In genomic region chr20:53608456-53609413, GRCh38 we compare ENCODE assay signal across 8 cellular contexts. TPM values are rescaled to one million over a fixed set of nuclear protein-coding genes. Genes with fewer than 3 reads are reported as not detected.
DNase-seq lines count a peak whose midpoint lies in the region; ATAC-seq, FAIRE-seq and TF ChIP-seq lines count a peak whose summit lies in the region.

No MANE protein-coding gene starts in this region.

- H3K9ac ChIP-seq in trophoblast cell (ENCODE audit: low read length): no peak overlapping the region

- H3K79me2 ChIP-seq in GM23338 (replicated peaks; ENCODE audit: insufficient read depth): no peaks in the 10 kb centered on the region
- H3K79me2 ChIP-seq in trophoblast cell (ENCODE audit: control insufficient read depth, insufficient read depth, low read length, poor library complexity): no peaks in the 10 kb centered on the region

- no peak for FAIRE-seq in GM12891 (lab: Jason Lieb, UNC)

- H3K4me1 Mint-ChIP-seq in GM23338: peaks cover 38% of the 10 kb centered on the region
- H3K4me1 Mint-ChIP-seq in T-helper 1 cell treated with Interleukin-12 subunit alpha and Interleukin-12 subunit beta and Interleukin-4 antibody, amounts not matched to agents 30 μg/mL and 1 μg/mL, for 36 hours (ENCODE audit: low read depth): peaks cover 39% of the 10 kb centered on the region

- peak overlapping the region; percentile 67 for H3K14ac ChIP-seq in trophoblast cell (ENCODE audit: low read length)

- peak overlapping the region; percentile 66; the same call in 1 of the 2 replicates for H2AFZ ChIP-seq in GM23338
- no peak overlapping the region for H2AFZ ChIP-seq in trophoblast cell (ENCODE audit: insufficient read depth, low read length, poor library complexity)

- peak overlapping the region; percentile 80 for H2BK120ac ChIP-seq in trophoblast cell (ENCODE audit: insufficient read depth, low read length, poor library complexity)

- peak overlapping the region; percentile 57 for H4K12ac ChIP-seq in trophoblast cell (ENCODE audit: low read depth, low read length)

- 0 out of 2 replicates have a peak overlapping the region, but pooled peaks have one; percentile 14 for H3K4me2 ChIP-seq in GM23338
- no peak overlapping the region for H3K4me2 ChIP-seq in trophoblast cell (ENCODE audit: low read length)

- peak overlapping the region; percentile 90 for H2BK12ac ChIP-seq in trophoblast cell (ENCODE audit: low read length)

- H3K36me3 ChIP-seq in GM23338 (ENCODE audit: insufficient read depth) (no peaks in the 10 kb centered on the region), trophoblast cell (ENCODE audit: control insufficient read depth in 1 of 2, insufficient read depth in 2 of 2, low read length in 2 of 2) (no peaks in the 10 kb centered on the region)

- peak overlapping the region; percentile 81 for H3K18ac ChIP-seq in trophoblast cell (ENCODE audit: low read length)

- H3K4me3 Mint-ChIP-seq in GM23338: peak overlapping the region; percentile 21; the same call in 1 of the 3 replicates
- H3K4me3 Mint-ChIP-seq in T-helper 1 cell treated with Interleukin-12 subunit alpha and Interleukin-12 subunit beta and Interleukin-4 antibody, amounts not matched to agents 30 μg/mL and 1 μg/mL, for 36 hours: peak overlapping the region; percentile 89

- peak overlapping the region; percentile 7 for H4K8ac ChIP-seq in trophoblast cell (ENCODE audit: low read depth, low read length)

- ATAC-seq in GM23338 (peak; percentile 52), HG02938 (IDR thresholded peaks at IDR 0.05; ENCODE audit: unreplicated experiment) (no peak), GM18505 (IDR thresholded peaks at IDR 0.05; ENCODE audit: unreplicated experiment) (no peak)

- no peaks in the 10 kb centered on the region for H3F3A ChIP-seq in GM23338 (replicated peaks; ENCODE audit: low read depth)

- no peaks in the 10 kb centered on the region for H3K36me3 Mint-ChIP-seq in GM23338 (ENCODE audit: low read depth)
- peaks cover 11% of the 10 kb centered on the region for H3K36me3 Mint-ChIP-seq in T-helper 1 cell treated with Interleukin-12 subunit alpha and Interleukin-12 subunit beta and Interleukin-4 antibody, amounts not matched to agents 30 μg/mL and 1 μg/mL, for 36 hours (ENCODE audit: low read depth)

- H3K27me3 ChIP-seq in GM23338 (ENCODE audit: insufficient read depth) (no peaks in the 10 kb centered on the region), trophoblast cell (ENCODE audit: insufficient read depth, low read length) (no peaks in the 10 kb centered on the region)

- H4K20me1 ChIP-seq in GM23338 (replicated peaks; ENCODE audit: insufficient read depth): no peaks in the 10 kb centered on the region

- TF ChIP-seq POLR2A in GM12891 (IDR thresholded peaks at IDR 0.05; ENCODE audit: low read depth, low read length) (no peak), GM18505 (IDR thresholded peaks at IDR 0.05; ENCODE audit: borderline replicate concordance, extremely low read depth, insufficient read depth, insufficient read length) (no peak)

- peak overlapping the region; percentile 94 for H2AK5ac ChIP-seq in trophoblast cell (ENCODE audit: low read length)

- H3K27ac Mint-ChIP-seq in GM23338: peak overlapping the region; percentile 46
- peak overlapping the region; percentile 97 for H3K27ac Mint-ChIP-seq in T-helper 1 cell treated with Interleukin-12 subunit alpha and Interleukin-12 subunit beta and Interleukin-4 antibody, amounts not matched to agents 30 μg/mL and 1 μg/mL, for 36 hours

- H3K4me1 ChIP-seq in GM23338 (ENCODE audit: insufficient read depth) (peaks cover 39% of the 10 kb centered on the region), trophoblast cell (ENCODE audit: control insufficient read depth in 1 of 2, insufficient read depth in 2 of 2, low read length in 2 of 2) (peaks cover 2 to 17% of the 10 kb centered on the region in 2 experiments)

- TF ChIP-seq CTCF in GM23338 (conservative IDR thresholded peaks at IDR 0.05; ENCODE audit: low read depth in 2 of 2) (no peak), epithelial cell of esophagus (IDR thresholded peaks at IDR 0.05; ENCODE audit: insufficient read depth, low read depth, low read length, missing control alignments) (no peak)

- H3K23ac ChIP-seq in trophoblast cell (ENCODE audit: low read length): no peak overlapping the region

- H3K4me3 ChIP-seq in GM23338 (no peak overlapping the region), epithelial cell of esophagus (ENCODE audit: low read length) (no peak overlapping the region), trophoblast cell (ENCODE audit: low read depth, low read length) (no peak overlapping the region)

- H3K79me1 ChIP-seq in trophoblast cell (ENCODE audit: low read length): peaks cover 16% of the 10 kb centered on the region

- H3K9me3 Mint-ChIP-seq in GM23338: no peaks in the 10 kb centered on the region
- H3K9me3 Mint-ChIP-seq in T-helper 1 cell treated with Interleukin-12 subunit alpha and Interleukin-12 subunit beta and Interleukin-4 antibody, amounts not matched to agents 30 μg/mL and 1 μg/mL, for 36 hours: no peaks in the 10 kb centered on the region

- WGBS in trophoblast cell (ENCODE audit: extremely low coverage, insufficient coverage, insufficient read length): no CpG with 5 or more reads among the region's 35 CpGs

- H3K9me2 ChIP-seq in GM23338 (ENCODE audit: insufficient read depth): no peaks in the 10 kb centered on the region

- peaks cover 3% of the 10 kb centered on the region for H3K27me3 Mint-ChIP-seq in GM23338 (ENCODE audit: insufficient read depth, low read depth, poor library complexity)
- no peaks in the 10 kb centered on the region for H3K27me3 Mint-ChIP-seq in T-helper 1 cell treated with Interleukin-12 subunit alpha and Interleukin-12 subunit beta and Interleukin-4 antibody, amounts not matched to agents 30 μg/mL and 1 μg/mL, for 36 hours (ENCODE audit: low read depth)

- H4K91ac ChIP-seq in trophoblast cell (ENCODE audit: low read depth, low read length): peak overlapping the region; percentile 78

- DNase-seq in GM23338 (ENCODE audit: low spot score) (peak; percentile 45), epithelial cell of esophagus (ENCODE audit: low read depth) (peak; percentile 69), trophoblast cell (peak; percentile 89 to 94), GM12891 (ENCODE audit: insufficient read length, low spot score) (no peak), kidney tubule cell (ENCODE audit: low spot score) (no peak)

- no peak overlapping the region for H3K4ac ChIP-seq in trophoblast cell (ENCODE audit: low read depth, low read length)

- no peak overlapping the region for H2BK5ac ChIP-seq in trophoblast cell (ENCODE audit: low read depth, low read length, poor library complexity)

- H3K9me3 ChIP-seq in trophoblast cell (ENCODE audit: insufficient read depth, low read depth, low read length): no peaks in the 10 kb centered on the region

- H3K27ac ChIP-seq in GM23338 (ENCODE audit: low read depth) (peak overlapping the region; percentile 65), trophoblast cell (ENCODE audit: low read depth, low read length) (no peak overlapping the region)

TF ChIP-seq in GM23338, 12 proteins besides CTCF, POLR2A, EP300 and RAD21 (continues in another document):
- TF ChIP-seq POLR2AphosphoS5 (IDR thresholded peaks at IDR 0.05; ENCODE audit: low read depth) (no peak), EZH2 (IDR thresholded peaks at IDR 0.05; ENCODE audit: low read depth, unreplicated experiment) (no peak), ZNF331 (CRISPR knock-in tag; IDR thresholded peaks at IDR 0.05; ENCODE audit: low read depth) (no peak), ZNF114 (CRISPR knock-in tag; IDR thresholded peaks at IDR 0.05) (no peak)

TF ChIP-seq in GM12891, 5 proteins besides CTCF, POLR2A, EP300 and RAD21:
- TF ChIP-seq POLR2AphosphoS5 (IDR thresholded peaks at IDR 0.05; ENCODE audit: low read depth, low read length) (no peak), TAF1 (IDR thresholded peaks at IDR 0.05; ENCODE audit: low read depth, low read length) (no peak), PAX5 (IDR thresholded peaks at IDR 0.05; ENCODE audit: insufficient read depth, low read length, severe bottlenecking) (no peak), POU2F2 (IDR thresholded peaks at IDR 0.05; ENCODE audit: low read depth, low read length) (no peak), SPI1 (IDR thresholded peaks at IDR 0.05; ENCODE audit: low read depth, low read length) (no peak)

RNA-seq across cellular contexts. Expression of gene ZNF217, which starts 15.1 kb away (rescaled TPM):
- 76.7 and 78.0 TPM in 2 replicates for total RNA-seq in GM23338 (2014; rRNA removed; shearing (Covaris generic))
- 30.8 and 32.8 TPM in 2 replicates for polyA plus RNA-seq in GM23338 (2016; fragmentation: Nextera tagmentation; extraction: Ambion mirVana)
- polyA plus RNA-seq in trophoblast cell (2013): 45.3 and 46.1 TPM in 2 replicates
- 19.2 TPM for polyA plus RNA-seq in GM12891 (2012; ENCODE audit: low read depth, missing spikeins)

Comparison
In these comparisons a context has a peak if more than half of its experiments do, and no peak if none do; other contexts are left out.
1. DNase-seq: peak in GM23338 (single experiment), epithelial cell of esophagus (single experiment) and trophoblast cell (2 of 2); none in GM12891 (single experiment) and kidney tubule cell (single experiment).